Comparison of ENCODE assay signal across 1 cellular context in the genomic region with DNA sequence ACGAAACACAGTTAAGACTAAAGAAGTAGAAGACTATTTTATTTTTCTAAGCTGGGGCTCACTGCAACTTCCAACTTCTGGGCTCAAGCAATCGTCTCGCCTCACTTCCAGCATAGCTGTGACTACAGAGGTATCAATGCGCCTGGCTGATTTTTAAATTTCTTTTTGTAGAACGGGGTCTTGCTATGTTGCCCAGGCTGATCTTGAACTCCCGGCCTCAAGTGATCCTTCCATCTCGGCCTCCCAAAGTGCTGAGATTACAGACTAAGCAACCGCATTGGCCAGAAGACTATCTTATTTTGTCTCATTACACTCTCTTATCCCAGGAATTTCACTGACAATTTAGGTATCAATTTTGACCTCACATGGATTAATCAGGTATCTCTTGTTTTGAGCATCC.
TF ChIP-seq lines count a peak whose summit lies in the region.

No MANE protein-coding gene starts in this region.

TF ChIP-seq in GM23338, 12 proteins besides CTCF, POLR2A, EP300 and RAD21:
- TF ChIP-seq, protein P1, sequence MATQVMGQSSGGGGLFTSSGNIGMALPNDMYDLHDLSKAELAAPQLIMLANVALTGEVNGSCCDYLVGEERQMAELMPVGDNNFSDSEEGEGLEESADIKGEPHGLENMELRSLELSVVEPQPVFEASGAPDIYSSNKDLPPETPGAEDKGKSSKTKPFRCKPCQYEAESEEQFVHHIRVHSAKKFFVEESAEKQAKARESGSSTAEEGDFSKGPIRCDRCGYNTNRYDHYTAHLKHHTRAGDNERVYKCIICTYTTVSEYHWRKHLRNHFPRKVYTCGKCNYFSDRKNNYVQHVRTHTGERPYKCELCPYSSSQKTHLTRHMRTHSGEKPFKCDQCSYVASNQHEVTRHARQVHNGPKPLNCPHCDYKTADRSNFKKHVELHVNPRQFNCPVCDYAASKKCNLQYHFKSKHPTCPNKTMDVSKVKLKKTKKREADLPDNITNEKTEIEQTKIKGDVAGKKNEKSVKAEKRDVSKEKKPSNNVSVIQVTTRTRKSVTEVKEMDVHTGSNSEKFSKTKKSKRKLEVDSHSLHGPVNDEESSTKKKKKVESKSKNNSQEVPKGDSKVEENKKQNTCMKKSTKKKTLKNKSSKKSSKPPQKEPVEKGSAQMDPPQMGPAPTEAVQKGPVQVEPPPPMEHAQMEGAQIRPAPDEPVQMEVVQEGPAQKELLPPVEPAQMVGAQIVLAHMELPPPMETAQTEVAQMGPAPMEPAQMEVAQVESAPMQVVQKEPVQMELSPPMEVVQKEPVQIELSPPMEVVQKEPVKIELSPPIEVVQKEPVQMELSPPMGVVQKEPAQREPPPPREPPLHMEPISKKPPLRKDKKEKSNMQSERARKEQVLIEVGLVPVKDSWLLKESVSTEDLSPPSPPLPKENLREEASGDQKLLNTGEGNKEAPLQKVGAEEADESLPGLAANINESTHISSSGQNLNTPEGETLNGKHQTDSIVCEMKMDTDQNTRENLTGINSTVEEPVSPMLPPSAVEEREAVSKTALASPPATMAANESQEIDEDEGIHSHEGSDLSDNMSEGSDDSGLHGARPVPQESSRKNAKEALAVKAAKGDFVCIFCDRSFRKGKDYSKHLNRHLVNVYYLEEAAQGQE (IDR thresholded peaks at IDR 0.05; ENCODE audit: unreplicated experiment), result no peak
